ENCODE assay signal across 9 cellular contexts in the genomic region with DNA sequence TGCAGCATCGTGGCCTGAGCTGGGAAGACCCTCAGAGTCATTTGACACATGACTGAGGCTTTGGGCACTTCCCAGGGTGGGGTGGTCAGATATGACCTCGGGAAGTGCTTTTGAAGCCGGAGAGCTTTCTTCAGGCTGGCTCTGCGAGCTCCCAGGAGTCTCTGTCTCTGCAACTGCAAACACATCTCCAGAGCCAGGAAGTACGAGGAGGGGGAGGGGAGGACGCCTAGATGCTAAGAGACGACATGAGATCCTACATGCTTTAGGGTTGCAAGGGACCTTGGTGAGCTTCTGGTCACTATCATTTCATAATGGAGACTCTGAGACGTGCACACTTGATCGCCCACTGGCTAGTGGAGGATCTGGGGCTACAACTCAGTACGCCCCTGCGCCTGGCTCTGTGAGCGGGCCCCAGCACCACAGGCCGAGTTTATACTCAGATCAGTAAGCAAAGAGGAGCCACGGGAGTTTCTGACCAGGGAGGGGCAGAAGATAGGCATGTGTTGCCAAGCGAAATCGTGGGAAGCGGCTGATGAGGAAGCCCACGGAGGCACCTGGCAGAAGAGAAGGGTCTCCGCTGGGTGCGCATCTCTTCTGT. TPM values are rescaled to one million over a fixed set of nuclear protein-coding genes. Genes with fewer than 3 reads are reported as not detected.
A peak's percentile ranks its signal among the peaks of the same experiment; 100 is the strongest.
DNase-seq lines count a peak whose midpoint lies in the region; ATAC-seq and TF ChIP-seq lines count a peak whose summit lies in the region.
"Had no signal": no experiment of that assay in that cellular context is flagged by ENCODE, and none has a peak within 500 bp of the region (broad histone marks: within the 10 kb centered on the region; RNA-seq: fewer than 3 reads in every experiment).

No MANE protein-coding gene starts in this region.

- intact Hi-C loops in activated CD4-positive, alpha-beta T cell treated with anti-CD3 and anti-CD28 coated beads for 36 hours (cut with DNase I, micrococcal nuclease) = loop anchor here (1.0 to 10.0 kb wide), 4 partner anchors 189 to 380 kb away; no protein-coding TSS in a partner anchor

- peak overlapping the region; percentile 61; the same call in 1 of the 2 replicates for H2AFZ ChIP-seq in SK-N-SH (ENCODE audit: low read depth)

- H3K27ac Mint-ChIP-seq in activated CD4-positive, alpha-beta T cell treated with anti-CD3 and anti-CD28 coated beads for 36 hours = no peak overlapping the region

- peak overlapping the region; percentile 41 for H3K4me3 Mint-ChIP-seq in activated CD4-positive, alpha-beta T cell treated with anti-CD3 and anti-CD28 coated beads for 36 hours

- TF ChIP-seq RAD21 in SK-N-SH (IDR thresholded peaks at IDR 0.05; ENCODE audit: low read length) = no peak

- H3K79me2 ChIP-seq in SK-N-SH (ENCODE audit: insufficient read depth) = peaks cover 24% of the 10 kb centered on the region

- no peaks in the 10 kb centered on the region for H3K9me3 Mint-ChIP-seq in activated CD4-positive, alpha-beta T cell treated with anti-CD3 and anti-CD28 coated beads for 36 hours (ENCODE audit: low read depth)

- H3K36me3 ChIP-seq in SK-N-SH (replicated peaks in 1 of 2; ENCODE audit: control insufficient read depth in 1 of 2, insufficient read depth in 2 of 2, low read length in 1 of 2) (no peaks in the 10 kb centered on the region), skeletal muscle satellite cell (ENCODE audit: insufficient read depth, low read length) (no peaks in the 10 kb centered on the region)

- H3K4me2 ChIP-seq in SK-N-SH = peak overlapping the region; percentile 75
- peak overlapping the region; percentile 74 for H3K4me2 ChIP-seq in skeletal muscle satellite cell (ENCODE audit: low read length)

- peaks cover 11% of the 10 kb centered on the region for H3K4me1 Mint-ChIP-seq in activated CD4-positive, alpha-beta T cell treated with anti-CD3 and anti-CD28 coated beads for 36 hours

- no peaks in the 10 kb centered on the region for H3K9me2 ChIP-seq in SK-N-SH

- CTCF ChIA-PET in activated CD4-positive, alpha-beta T cell treated with anti-CD3 and anti-CD28 coated beads for 36 hours (lab: Charles Lee) = interaction anchor here (0.6 to 2.9 kb wide), 17 partner anchors 11 to 781 kb away, joined by 3 to 31 read pairs (median 4); no protein-coding TSS in a partner anchor
- CTCF ChIA-PET in SK-N-SH (lab: Yijun Ruan, JAX) = interaction anchor here (0.5 to 12.2 kb wide), 103 partner anchors 10 to 436 kb away, joined by 3 to 594 read pairs (median 5); a partner anchor contains a TSS

- no peak for TF ChIP-seq EP300 in SK-N-SH (IDR thresholded peaks at IDR 0.05; ENCODE audit: borderline replicate concordance in 1 of 2, low read depth in 1 of 2, low read length in 1 of 2)

- peak overlapping the region; percentile 6; the same call in 1 of the 2 replicates for H3K9ac ChIP-seq in SK-N-SH
- no peak overlapping the region for H3K9ac ChIP-seq in skeletal muscle satellite cell (ENCODE audit: low read depth, low read length)

- no peaks in the 10 kb centered on the region for H4K20me1 ChIP-seq in SK-N-SH (ENCODE audit: insufficient read depth)

- no peaks in the 10 kb centered on the region for H3K36me3 Mint-ChIP-seq in activated CD4-positive, alpha-beta T cell treated with anti-CD3 and anti-CD28 coated beads for 36 hours (ENCODE audit: low read depth)

- H3K27ac ChIP-seq in SK-N-SH (ENCODE audit: low read depth in 2 of 2, low read length in 1 of 2) = peak overlapping the region in 1 of 2 experiments; percentile 60; a peak in 2 of 4 replicates
- H3K27ac ChIP-seq: epithelial cell of prostate had no signal

- H3K4me3 ChIP-seq in SK-N-SH (ENCODE audit: low read depth in 2 of 2, low read length in 1 of 2) = peak overlapping the region; percentile 56 to 74; a peak in 2 of 4 replicates
- H3K4me3 ChIP-seq in skeletal muscle satellite cell (ENCODE audit: low read length) = peak overlapping the region; percentile 35

- no peaks in the 10 kb centered on the region for H3K9me3 ChIP-seq in SK-N-SH
- H3K9me3 ChIP-seq in skeletal muscle satellite cell (replicated peaks; ENCODE audit: low read length) = no peaks in the 10 kb centered on the region

- H3F3A ChIP-seq in SK-N-SH (replicated peaks; ENCODE audit: insufficient read depth) = peaks cover 33% of the 10 kb centered on the region

- H3K27me3 ChIP-seq in SK-N-SH (ENCODE audit: insufficient read depth) (no peaks in the 10 kb centered on the region), skeletal muscle satellite cell (ENCODE audit: control insufficient read depth, insufficient read depth, low read length) (peaks cover 47% of the 10 kb centered on the region)

- WGBS in SK-N-SH (ENCODE audit: low lambda C conversion rate) = 64% methylated on average over 17 of the region's 20 CpGs

- peaks cover 23% of the 10 kb centered on the region for H3K27me3 Mint-ChIP-seq in activated CD4-positive, alpha-beta T cell treated with anti-CD3 and anti-CD28 coated beads for 36 hours

- DNase-seq in activated CD4-positive, alpha-beta T cell treated with anti-CD3 and anti-CD28 coated beads for 36 hours = peak; percentile 15
- DNase-seq in activated CD4-positive, alpha-beta T cell treated with anti-CD3 and anti-CD28 coated beads, Interleukin-2, amount 50 U/mL, for 4 hours = no peak
- peak; percentile 64 for DNase-seq in SK-N-SH
- DNase-seq in fibroblast of peridontal ligament (ENCODE audit: extremely low read depth) = peak; percentile 11
- no peak for DNase-seq in NCI-H774 (lab: John Stamatoyannopoulos, UW)
- no peak for DNase-seq in SKM-1 treated with dmso at 0.1 percent for 144 hours (lab: John Stamatoyannopoulos, UW; ENCODE audit: unreplicated experiment)

- POLR2A ChIA-PET in activated CD4-positive, alpha-beta T cell treated with anti-CD3 and anti-CD28 coated beads for 36 hours (lab: Charles Lee) = interaction anchor here (0.6 kb wide), 1 partner anchor 228 kb away, joined by 3 read pairs; no protein-coding TSS in a partner anchor
- POLR2A ChIA-PET in SK-N-SH (lab: Yijun Ruan, JAX) = interaction anchor here (0.8 to 1.8 kb wide), 11 partner anchors 22 to 221 kb away, joined by 3 to 8 read pairs (median 4); a partner anchor contains a TSS

- H3K4me1 ChIP-seq in SK-N-SH (ENCODE audit: control insufficient read depth in 1 of 2, insufficient read depth in 2 of 2, low read depth in 1 of 2, low read length in 1 of 2) = peaks cover 17 to 31% of the 10 kb centered on the region in 2 experiments; a peak in 3 of 4 replicates
- H3K4me1 ChIP-seq in skeletal muscle satellite cell (ENCODE audit: control insufficient read depth, insufficient read depth, low read length) = peaks cover 23% of the 10 kb centered on the region

- no peak for ATAC-seq in activated CD4-positive, alpha-beta T cell treated with anti-CD3 and anti-CD28 coated beads for 36 hours
- ATAC-seq in HG03175 (IDR thresholded peaks at IDR 0.05; ENCODE audit: unreplicated experiment) = no peak

- no peak for TF ChIP-seq CTCF in SK-N-SH (IDR thresholded peaks at IDR 0.05)

TF ChIP-seq in SK-N-SH, 30 proteins besides CTCF, POLR2A, EP300 and RAD21:
- TF ChIP-seq NFIC (IDR thresholded peaks at IDR 0.05; ENCODE audit: borderline replicate concordance) (no peak), ELF1 (IDR thresholded peaks at IDR 0.05) (peak; percentile 57; the same call in 1 of the 2 replicates)
TF ChIP-seq in SK-N-SH: peak in this region for 1.

RNA-seq across cellular contexts. Expression of a gene that starts 0.5 kb away (rescaled TPM):
- total RNA-seq in activated CD4-positive, alpha-beta T cell treated with anti-CD3 and anti-CD28 coated beads for 36 hours = not detected
- polyA plus RNA-seq in SK-N-SH (2012; rRNA removed) = 10.3 and 13.8 TPM in 2 replicates
- 4.1 and 7.1 TPM in 2 replicates for polyA plus RNA-seq in SK-N-SH (2012; cell fraction: cytosol; rRNA removed)
- 36.6 and 42.2 TPM in 2 replicates for polyA plus RNA-seq in SK-N-SH (2012; cell fraction: nucleus; rRNA removed)
- total RNA-seq in skeletal muscle satellite cell (2012; rRNA removed) = 0.22 and 0.51 TPM in 2 replicates

Comparison
In these comparisons a context has a peak if more than half of its experiments do, and no peak if none do; other contexts are left out.
1. DNase-seq: peak in activated CD4-positive, alpha-beta T cell treated with anti-CD3 and anti-CD28 coated beads for 36 hours (single experiment), SK-N-SH (single experiment) and fibroblast of peridontal ligament (single experiment); none in activated CD4-positive, alpha-beta T cell treated with anti-CD3 and anti-CD28 coated beads, Interleukin-2, amount 50 U/mL, for 4 hours (0 of 2), NCI-H774 (single experiment) and SKM-1 treated with dmso at 0.1 percent for 144 hours (single experiment).